ENCODE assay signal across 1 cellular context in genomic region chr2:176075476-176075875, GRCh38.
A peak's percentile ranks its signal among the peaks of the same experiment; 100 is the strongest.
TF ChIP-seq lines count a peak whose summit lies in the region.

No MANE protein-coding gene starts in this region.

TF ChIP-seq in K562, 482 proteins besides CTCF, POLR2A, EP300 and RAD21 (continued from another document):
- TF ChIP-seq ZNF407 (IDR thresholded peaks at IDR 0.05; ENCODE audit: low read depth) (peak; percentile 89), ETS2 (tag; IDR thresholded peaks at IDR 0.05; ENCODE audit: borderline replicate concordance, poor library complexity, severe bottlenecking) (no peak), HDAC6 (IDR thresholded peaks at IDR 0.05; ENCODE audit: low read depth, low read length) (no peak), E2F4 (CRISPR knock-in tag; IDR thresholded peaks at IDR 0.05; ENCODE audit: low read depth) (no peak), KAT8 (IDR thresholded peaks at IDR 0.05; ENCODE audit: low read depth) (no peak), ZNF3 (CRISPR knock-in tag; IDR thresholded peaks at IDR 0.05) (no peak), ZNF584 (CRISPR knock-in tag; IDR thresholded peaks at IDR 0.05; ENCODE audit: low read depth) (no peak), NCOA1 (IDR thresholded peaks at IDR 0.05; ENCODE audit: low read depth) (no peak), RBFOX2 (IDR thresholded peaks at IDR 0.05; ENCODE audit: low read depth, low read length) (no peak), RNF2 (IDR thresholded peaks at IDR 0.05) (peak; percentile 63; the same call in 1 of the 2 replicates), CREB1 (IDR thresholded peaks at IDR 0.05) (no peak), CREB1 (CRISPR knock-in tag; IDR thresholded peaks at IDR 0.05) (no peak), BHLHE40 (IDR thresholded peaks at IDR 0.05; ENCODE audit: low read length) (no peak), ZEB2 (IDR thresholded peaks at IDR 0.05) (no peak), GMEB1 (CRISPR knock-in tag; IDR thresholded peaks at IDR 0.05) (no peak), TBP (optimal IDR thresholded peaks at IDR 0.05; ENCODE audit: low read depth, low read length) (no peak), PURB (CRISPR knock-in tag; IDR thresholded peaks at IDR 0.05; ENCODE audit: low read depth) (no peak), MTA3 (IDR thresholded peaks at IDR 0.05; ENCODE audit: borderline replicate concordance) (0 out of 2 replicates have a peak, but pooled peaks have one; percentile 45), MEIS2 (IDR thresholded peaks at IDR 0.05; ENCODE audit: partially characterized antibody) (peak; percentile 22)
